13 cellular contexts compared by ENCODE assay signal in genomic region chr18:45253973-45254372, GRCh38.
"Had no signal": no experiment of that assay in that cellular context is flagged by ENCODE, and none has a peak within 500 bp of the region (broad histone marks: within the 10 kb centered on the region; RNA-seq: fewer than 3 reads in every experiment).

No MANE protein-coding gene starts in this region.

- H3K4me1 ChIP-seq: parathyroid adenoma had no signal

- H3K9me3 ChIP-seq: left lung had no signal

- H3K36me3 ChIP-seq: brain microvascular endothelial cell, left lung had no signal

- DNase-seq: activated CD4-positive, alpha-beta T cell treated with anti-CD3 and anti-CD28 coated beads, Interleukin-2, amount 10 ng/mL, durations not matched to agents 24 days and 14 days; activated CD8-positive, alpha-beta memory T cell treated with anti-CD3 and anti-CD28 coated beads for 24 hours; activated naive CD4-positive, alpha-beta T cell treated with anti-CD3 and anti-CD28 coated beads, Interleukin-2, amount 10 ng/mL, durations not matched to agents 7 days and 5 days; brain microvascular endothelial cell; dorsolateral prefrontal cortex; retina; T-helper 17 cell had no signal

- H3K9ac ChIP-seq: parathyroid adenoma had no signal

- H3K27me3 ChIP-seq: brain microvascular endothelial cell, dorsolateral prefrontal cortex, left lung had no signal

- ATAC-seq: activated T-helper 17 cell treated with anti-CD3 and anti-CD28 coated beads, Interleukin-2, amount 50 U/mL, for 72 hours; T-helper 17 cell had no signal

- H3K79me2 ChIP-seq: parathyroid adenoma had no signal

- H2AFZ ChIP-seq: parathyroid adenoma had no signal

- H3K4me3 ChIP-seq: dorsolateral prefrontal cortex, left lung, smooth muscle cell had no signal

- H3K4me2 ChIP-seq: smooth muscle cell had no signal

- FAIRE-seq: endometrium, islet of Langerhans had no signal

- H3K27ac ChIP-seq: brain microvascular endothelial cell, dorsolateral prefrontal cortex, parathyroid adenoma had no signal
